24 cellular contexts compared by ENCODE assay signal in genomic region chr1:17470021-17470799, GRCh38.
"Had no signal": no experiment of that assay in that cellular context is flagged by ENCODE, and none has a peak within 500 bp of the region (broad histone marks: within the 10 kb centered on the region; RNA-seq: fewer than 3 reads in every experiment).

No MANE protein-coding gene starts in this region.

- DNase-seq: activated CD4-positive, alpha-beta T cell treated with anti-CD3 and anti-CD28 coated beads for 48 hours; activated CD8-positive, alpha-beta memory T cell treated with anti-CD3 and anti-CD28 coated beads, Interleukin-2, amount 10 ng/mL, durations not matched to agents 7 days and 5 days; activated CD8-positive, alpha-beta T cell treated with anti-CD3 and anti-CD28 coated beads for 36 hours; activated effector memory CD4-positive, alpha-beta T cell treated with anti-CD3 and anti-CD28 coated beads, Interleukin-2, amount 50 U/mL, for 16 hours; activated naive CD4-positive, alpha-beta T cell treated with anti-CD3 and anti-CD28 coated beads, Interleukin-2, amount 10 ng/mL, durations not matched to agents 7 days and 5 days; activated T-cell treated with anti-CD3 and anti-CD28 coated beads for 4 hours; amygdala; cerebellar nuclear complex; esophagus squamous epithelium; gastrocnemius medialis; hippocampal formation; left ventricle myocardium superior; mammary epithelial cell; midbrain; ovary; substantia nigra; T-helper 17 cell; thyroid gland; upper lobe of right lung had no signal

- H3K27ac Mint-ChIP-seq: activated CD8-positive, alpha-beta memory T cell treated with anti-CD3 and anti-CD28 coated beads, Interleukin-2, amount 10 ng/mL, durations not matched to agents 7 days and 5 days; activated CD8-positive, alpha-beta T cell treated with anti-CD3 and anti-CD28 coated beads for 36 hours; activated naive CD4-positive, alpha-beta T cell treated with anti-CD3 and anti-CD28 coated beads, Interleukin-2, amount 10 ng/mL, durations not matched to agents 7 days and 5 days; natural killer cell treated with Interleukin-12 subunit alpha and Interleukin-12 subunit beta and Interleukin-15 and Interleukin-18, amount 100 ng/mL, for 72 hours; stimulated activated naive CD8-positive, alpha-beta T cell treated with anti-CD3 and anti-CD28 coated beads, Interleukin-15, Interleukin-2, amounts not matched to agents 100 ng/mL and 50 ng/mL, for 24 hours; T-helper 17 cell had no signal

- H3K4me3 ChIP-seq: coronary artery, esophagus squamous epithelium, gastrocnemius medialis, ovary, prostate gland, thyroid gland, upper lobe of right lung had no signal

- H3K27me3 Mint-ChIP-seq: activated CD8-positive, alpha-beta T cell treated with anti-CD3 and anti-CD28 coated beads for 36 hours; stimulated activated naive CD8-positive, alpha-beta T cell treated with anti-CD3 and anti-CD28 coated beads, Interleukin-15, Interleukin-2, amounts not matched to agents 100 ng/mL and 50 ng/mL, for 24 hours had no signal

- H3K4me1 ChIP-seq: gastrocnemius medialis, prostate gland, thyroid gland, upper lobe of right lung had no signal

- ATAC-seq: activated CD8-positive, alpha-beta memory T cell treated with anti-CD3 and anti-CD28 coated beads, Interleukin-2, amount 10 ng/mL, durations not matched to agents 7 days and 5 days; activated CD8-positive, alpha-beta T cell treated with anti-CD3 and anti-CD28 coated beads for 36 hours; gastrocnemius medialis; left ventricle myocardium superior; natural killer cell treated with Interleukin-12 subunit alpha and Interleukin-12 subunit beta and Interleukin-15 and Interleukin-18, amount 100 ng/mL, for 72 hours; T-helper 17 cell; upper lobe of right lung had no signal

- H3K36me3 ChIP-seq: esophagus squamous epithelium, gastrocnemius medialis, neutrophil, ovary, prostate gland, thyroid gland, upper lobe of right lung had no signal

- H3K9me3 ChIP-seq: esophagus squamous epithelium, gastrocnemius medialis, neutrophil, ovary, prostate gland, thyroid gland, upper lobe of right lung had no signal

- H3K27ac ChIP-seq: coronary artery, esophagus squamous epithelium, gastrocnemius medialis, neutrophil, ovary, prostate gland, thyroid gland, upper lobe of right lung had no signal

- H3K4me3 Mint-ChIP-seq: activated CD8-positive, alpha-beta memory T cell treated with anti-CD3 and anti-CD28 coated beads, Interleukin-2, amount 10 ng/mL, durations not matched to agents 7 days and 5 days; activated CD8-positive, alpha-beta T cell treated with anti-CD3 and anti-CD28 coated beads for 36 hours; activated naive CD4-positive, alpha-beta T cell treated with anti-CD3 and anti-CD28 coated beads, Interleukin-2, amount 10 ng/mL, durations not matched to agents 7 days and 5 days; natural killer cell treated with Interleukin-12 subunit alpha and Interleukin-12 subunit beta and Interleukin-15 and Interleukin-18, amount 100 ng/mL, for 72 hours; stimulated activated naive CD8-positive, alpha-beta T cell treated with anti-CD3 and anti-CD28 coated beads, Interleukin-15, Interleukin-2, amounts not matched to agents 100 ng/mL and 50 ng/mL, for 24 hours; T-helper 17 cell had no signal

- H3K36me3 Mint-ChIP-seq: activated CD8-positive, alpha-beta memory T cell treated with anti-CD3 and anti-CD28 coated beads, Interleukin-2, amount 10 ng/mL, durations not matched to agents 7 days and 5 days; activated naive CD4-positive, alpha-beta T cell treated with anti-CD3 and anti-CD28 coated beads, Interleukin-2, amount 10 ng/mL, durations not matched to agents 7 days and 5 days; natural killer cell treated with Interleukin-12 subunit alpha and Interleukin-12 subunit beta and Interleukin-15 and Interleukin-18, amount 100 ng/mL, for 72 hours had no signal

- H3K4me1 Mint-ChIP-seq: activated CD8-positive, alpha-beta memory T cell treated with anti-CD3 and anti-CD28 coated beads, Interleukin-2, amount 10 ng/mL, durations not matched to agents 7 days and 5 days; activated naive CD4-positive, alpha-beta T cell treated with anti-CD3 and anti-CD28 coated beads, Interleukin-2, amount 10 ng/mL, durations not matched to agents 7 days and 5 days; T-helper 17 cell had no signal

- H3K27me3 ChIP-seq: gastrocnemius medialis, ovary, thyroid gland, upper lobe of right lung had no signal

- H3K9me3 Mint-ChIP-seq: activated CD8-positive, alpha-beta T cell treated with anti-CD3 and anti-CD28 coated beads for 36 hours; activated naive CD4-positive, alpha-beta T cell treated with anti-CD3 and anti-CD28 coated beads, Interleukin-2, amount 10 ng/mL, durations not matched to agents 7 days and 5 days; natural killer cell treated with Interleukin-12 subunit alpha and Interleukin-12 subunit beta and Interleukin-15 and Interleukin-18, amount 100 ng/mL, for 72 hours; stimulated activated naive CD8-positive, alpha-beta T cell treated with anti-CD3 and anti-CD28 coated beads, Interleukin-15, Interleukin-2, amounts not matched to agents 100 ng/mL and 50 ng/mL, for 24 hours had no signal
